Comparison of ENCODE assay signal across 8 cellular contexts in the genomic region with DNA sequence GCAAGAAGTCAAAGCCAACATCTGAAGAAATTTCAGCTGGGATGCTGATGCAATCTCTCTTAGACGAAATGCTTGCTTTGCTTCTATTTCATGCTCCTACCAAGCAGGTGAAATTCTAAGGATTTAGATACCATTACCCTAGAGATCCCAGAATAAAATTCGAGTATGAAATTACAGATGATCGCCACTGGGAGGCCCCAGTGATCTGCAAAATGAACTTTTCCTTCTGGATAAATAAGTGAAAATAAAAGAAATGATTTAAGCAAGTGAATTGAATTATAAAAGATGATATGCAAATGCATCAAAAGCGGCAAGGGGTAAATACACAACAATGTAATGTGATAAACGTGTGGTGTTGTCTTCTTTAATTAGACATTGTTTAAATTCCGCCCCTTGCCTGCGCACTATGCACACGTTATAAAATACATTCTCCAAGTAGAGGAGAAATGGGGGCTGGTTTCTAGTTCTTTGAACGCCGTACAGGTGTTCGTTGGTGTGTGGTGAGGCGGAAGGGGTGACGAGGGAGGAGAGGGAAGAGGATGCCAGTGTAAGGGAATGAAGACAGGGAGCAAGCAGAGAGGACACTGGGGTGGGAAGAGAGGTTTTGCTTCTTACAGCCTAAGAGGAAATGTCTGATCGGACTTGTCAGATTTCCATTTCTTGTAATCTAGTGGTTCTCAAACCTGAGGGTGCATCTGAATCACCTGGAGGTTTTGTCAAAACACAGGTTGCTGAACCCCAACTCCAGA. TPM values are rescaled to one million over a fixed set of nuclear protein-coding genes. Genes with fewer than 3 reads are reported as not detected.
A peak's percentile ranks its signal among the peaks of the same experiment; 100 is the strongest.
DNase-seq lines count a peak whose midpoint lies in the region; ATAC-seq and TF ChIP-seq lines count a peak whose summit lies in the region.
"Had no signal": no experiment of that assay in that cellular context is flagged by ENCODE, and none has a peak within 500 bp of the region (broad histone marks: within the 10 kb centered on the region; RNA-seq: fewer than 3 reads in every experiment).

No MANE protein-coding gene starts in this region.

- H3K36me3 ChIP-seq in MM.1S (replicated peaks; ENCODE audit: insufficient read depth, low read length) (no peaks in the 10 kb centered on the region), psoas muscle (ENCODE audit: insufficient read depth in 1 of 2, low read depth in 1 of 2) (no peaks in the 10 kb centered on the region)

- no peak overlapping the region for H3K9ac ChIP-seq in MM.1S (ENCODE audit: low read length)

- no peaks in the 10 kb centered on the region for H3K9me2 ChIP-seq in MM.1S (replicated peaks; ENCODE audit: insufficient read depth, low read length)

- no peaks in the 10 kb centered on the region for H3K4me1 Mint-ChIP-seq in activated CD4-positive, alpha-beta T cell treated with anti-CD3 and anti-CD28 coated beads, Interleukin-2, amount 10 ng/mL, durations not matched to agents 7 days and 5 days

- H3K4me2 ChIP-seq in MM.1S (ENCODE audit: low read depth, low read length), result no peak overlapping the region

- H3K27me3 Mint-ChIP-seq in activated CD4-positive, alpha-beta T cell treated with anti-CD3 and anti-CD28 coated beads, Interleukin-2, amount 10 ng/mL, durations not matched to agents 7 days and 5 days, result peaks cover 11% of the 10 kb centered on the region

- H3K27ac ChIP-seq in MM.1S (ENCODE audit: low read length) (no peak overlapping the region), dorsolateral prefrontal cortex (no peak overlapping the region), psoas muscle (peak overlapping the region; percentile 53)

- H3F3A ChIP-seq in MM.1S (ENCODE audit: insufficient read depth, low read length), result no peaks in the 10 kb centered on the region

- WGBS in psoas muscle, 3 donors, result 27 to 39% (median 32%) methylated on average over 14 of the region's 14 CpGs

- TF ChIP-seq CTCF in GM12865 (IDR thresholded peaks at IDR 0.05; ENCODE audit: insufficient read depth, low read depth, low read length, missing control alignments) (peak; percentile 42), MM.1S (IDR thresholded peaks at IDR 0.05; ENCODE audit: low read length) (peak; percentile 44), dorsolateral prefrontal cortex (IDR thresholded peaks at IDR 0.05 in 54 of 56, conservative IDR thresholded peaks at IDR 0.05 in 2 of 56; ENCODE audit: low read depth in 1 of 56, partially characterized antibody in 56 of 56) (peak; percentile 28 to 70 (median 55)), psoas muscle (IDR thresholded peaks at IDR 0.05) (peak; percentile 53)

- POLR2A ChIA-PET in activated CD4-positive, alpha-beta T cell treated with anti-CD3 and anti-CD28 coated beads, Interleukin-2, amount 10 ng/mL, durations not matched to agents 7 days and 5 days (lab: Charles Lee), result no interaction called here

- H3K4me1 ChIP-seq in MM.1S (ENCODE audit: low read length) (no peaks in the 10 kb centered on the region), psoas muscle (peaks cover 3% of the 10 kb centered on the region)

- H3K4me3 ChIP-seq in GM12865 (ENCODE audit: low read depth, low read length) (no peak overlapping the region), MM.1S (ENCODE audit: low read length) (no peak overlapping the region), dorsolateral prefrontal cortex (peak overlapping the region in 9 of 59 donors; percentile 4 to 32 (median 9)), psoas muscle (peak overlapping the region; percentile 47)

- no peaks in the 10 kb centered on the region for H4K20me1 ChIP-seq in MM.1S (ENCODE audit: insufficient read depth, low read length)

- H3K9me3 ChIP-seq in MM.1S (replicated peaks; ENCODE audit: insufficient read depth, low read length) (no peaks in the 10 kb centered on the region), psoas muscle (no peaks in the 10 kb centered on the region)

- no peak overlapping the region for H3K4me3 Mint-ChIP-seq in activated CD4-positive, alpha-beta T cell treated with anti-CD3 and anti-CD28 coated beads, Interleukin-2, amount 10 ng/mL, durations not matched to agents 7 days and 5 days

- H2AFZ ChIP-seq in MM.1S (ENCODE audit: low read length), result no peak overlapping the region

- no peaks in the 10 kb centered on the region for H3K27me3 ChIP-seq in MM.1S (replicated peaks; ENCODE audit: insufficient read depth, low read length)
- H3K27me3 ChIP-seq in dorsolateral prefrontal cortex, result no peaks in the 10 kb centered on the region
- no peaks in the 10 kb centered on the region for H3K27me3 ChIP-seq in psoas muscle (ENCODE audit: insufficient read depth in 3 of 3, low read length in 2 of 3)

- peak in 2 of 4 donors; percentile 54 to 69 for ATAC-seq in psoas muscle
- no peak for ATAC-seq in HG03354 (IDR thresholded peaks at IDR 0.05; ENCODE audit: poor library complexity, severe bottlenecking, unreplicated experiment)
- no peak for ATAC-seq in activated CD4-positive, CD25-positive, alpha-beta regulatory T cell treated with anti-CD3 and anti-CD28 coated beads, Interleukin-2, amount 50 U/mL, for 24 hours
- ATAC-seq: left colon had no signal

- intact Hi-C loops in dorsolateral prefrontal cortex (cut with DNase I) (no loop called here), psoas muscle (cut with DNase I) (no loop called here)

- H3K27ac Mint-ChIP-seq in activated CD4-positive, alpha-beta T cell treated with anti-CD3 and anti-CD28 coated beads, Interleukin-2, amount 10 ng/mL, durations not matched to agents 7 days and 5 days, result no peak overlapping the region

- peak; percentile 38 for DNase-seq in GM12865 (ENCODE audit: low read depth)
- no peak for DNase-seq in MM.1S
- DNase-seq in dorsolateral prefrontal cortex, result peak in 1 of 10 donors; percentile 28
- DNase-seq in psoas muscle, result no peak
- no peak for DNase-seq in activated CD4-positive, alpha-beta T cell treated with anti-CD3 and anti-CD28 coated beads, Interleukin-2, amount 10 ng/mL, durations not matched to agents 7 days and 5 days
- DNase-seq: left colon had no signal

- H3K9me3 Mint-ChIP-seq in activated CD4-positive, alpha-beta T cell treated with anti-CD3 and anti-CD28 coated beads, Interleukin-2, amount 10 ng/mL, durations not matched to agents 7 days and 5 days, result no peaks in the 10 kb centered on the region

- H3K79me2 ChIP-seq in MM.1S (ENCODE audit: low read length), result no peaks in the 10 kb centered on the region

- CTCF ChIA-PET in activated CD4-positive, alpha-beta T cell treated with anti-CD3 and anti-CD28 coated beads, Interleukin-2, amount 10 ng/mL, durations not matched to agents 7 days and 5 days (lab: Charles Lee), result no interaction called here

- H3K36me3 Mint-ChIP-seq in activated CD4-positive, alpha-beta T cell treated with anti-CD3 and anti-CD28 coated beads, Interleukin-2, amount 10 ng/mL, durations not matched to agents 7 days and 5 days (ENCODE audit: low read depth), result no peaks in the 10 kb centered on the region

RNA-seq across cellular contexts. Expression of gene ERCC5, which starts 58.0 kb away (rescaled TPM):
- total RNA-seq in dorsolateral prefrontal cortex (10 to 100 TPM; 34.1 to 84.8 (median 53.9) TPM), psoas muscle (10 to 100 TPM; 21.0 to 31.0 (median 27.4) TPM)
- 10 to 100 TPM; 13.5 to 37.4 (median 23.3) TPM for polyA plus RNA-seq in psoas muscle
- 10 to 100 TPM; 92.6 to 94.9 TPM for total RNA-seq in activated CD4-positive, alpha-beta T cell treated with anti-CD3 and anti-CD28 coated beads, Interleukin-2, amount 10 ng/mL, durations not matched to agents 7 days and 5 days
